1 cellular context compared by ENCODE assay signal in genomic region chr17:8128125-8128784, GRCh38.
TF ChIP-seq lines count a peak whose summit lies in the region.

No MANE protein-coding gene starts in this region.

TF ChIP-seq in H1, 55 proteins besides CTCF, POLR2A, EP300 and RAD21:
- no peak for TF ChIP-seq CHD7 (IDR thresholded peaks at IDR 0.05; ENCODE audit: insufficient replicate concordance, low read length)
